Comparison of ENCODE assay signal across 15 cellular contexts in genomic region chr10:124993345-124993708, GRCh38.
"Had no signal": no experiment of that assay in that cellular context is flagged by ENCODE, and none has a peak within 500 bp of the region (broad histone marks: within the 10 kb centered on the region; RNA-seq: fewer than 3 reads in every experiment).

No MANE protein-coding gene starts in this region.

- H3K4me3 ChIP-seq: heart left ventricle, SK-N-MC, stomach, thyroid gland, uterus had no signal

- H3K36me3 ChIP-seq: uterus had no signal

- H3K36me3 Mint-ChIP-seq: naive B cell had no signal

- DNase-seq: activated CD4-positive, alpha-beta T cell treated with anti-CD3 and anti-CD28 coated beads for 4 hours; activated naive CD4-positive, alpha-beta T cell treated with anti-CD3 and anti-CD28 coated beads, Interleukin-2, amount 10 ng/mL, durations not matched to agents 7 days and 5 days; central memory CD4-positive, alpha-beta T cell; effector memory CD4-positive, alpha-beta T cell; foreskin keratinocyte; heart left ventricle; immature natural killer cell; left colon; naive B cell; stomach; thyroid gland; uterus had no signal

- H3K9me3 Mint-ChIP-seq: activated CD4-positive, alpha-beta memory T cell treated with anti-CD3 and anti-CD28 coated beads, Interleukin-2, amount 10 ng/mL, durations not matched to agents 7 days and 5 days; activated naive CD4-positive, alpha-beta T cell treated with anti-CD3 and anti-CD28 coated beads, Interleukin-2, amount 10 ng/mL, durations not matched to agents 7 days and 5 days; activated T-cell treated with anti-CD3 and anti-CD28 coated beads, Interleukin-2, amount 50 U/mL, for 24 hours; immature natural killer cell; naive B cell had no signal

- H3K4me1 Mint-ChIP-seq: activated CD4-positive, alpha-beta memory T cell treated with anti-CD3 and anti-CD28 coated beads, Interleukin-2, amount 10 ng/mL, durations not matched to agents 7 days and 5 days; activated naive CD4-positive, alpha-beta T cell treated with anti-CD3 and anti-CD28 coated beads, Interleukin-2, amount 10 ng/mL, durations not matched to agents 7 days and 5 days; immature natural killer cell had no signal

- H3K27ac Mint-ChIP-seq: activated CD4-positive, alpha-beta memory T cell treated with anti-CD3 and anti-CD28 coated beads, Interleukin-2, amount 10 ng/mL, durations not matched to agents 7 days and 5 days; activated naive CD4-positive, alpha-beta T cell treated with anti-CD3 and anti-CD28 coated beads, Interleukin-2, amount 10 ng/mL, durations not matched to agents 7 days and 5 days; activated T-cell treated with anti-CD3 and anti-CD28 coated beads, Interleukin-2, amount 50 U/mL, for 24 hours had no signal

- H3K4me3 Mint-ChIP-seq: activated CD4-positive, alpha-beta memory T cell treated with anti-CD3 and anti-CD28 coated beads, Interleukin-2, amount 10 ng/mL, durations not matched to agents 7 days and 5 days; activated naive CD4-positive, alpha-beta T cell treated with anti-CD3 and anti-CD28 coated beads, Interleukin-2, amount 10 ng/mL, durations not matched to agents 7 days and 5 days; activated T-cell treated with anti-CD3 and anti-CD28 coated beads, Interleukin-2, amount 50 U/mL, for 24 hours; naive B cell had no signal

- H3K27me3 Mint-ChIP-seq: activated CD4-positive, alpha-beta memory T cell treated with anti-CD3 and anti-CD28 coated beads, Interleukin-2, amount 10 ng/mL, durations not matched to agents 7 days and 5 days; activated naive CD4-positive, alpha-beta T cell treated with anti-CD3 and anti-CD28 coated beads, Interleukin-2, amount 10 ng/mL, durations not matched to agents 7 days and 5 days; activated T-cell treated with anti-CD3 and anti-CD28 coated beads, Interleukin-2, amount 50 U/mL, for 24 hours; naive B cell had no signal

- H3K27me3 ChIP-seq: foreskin keratinocyte, heart left ventricle, stomach, thyroid gland, uterus had no signal

- H3K27ac ChIP-seq: foreskin keratinocyte, SK-N-MC, thyroid gland had no signal
